ENCODE assay signal across 21 cellular contexts in the genomic region with DNA sequence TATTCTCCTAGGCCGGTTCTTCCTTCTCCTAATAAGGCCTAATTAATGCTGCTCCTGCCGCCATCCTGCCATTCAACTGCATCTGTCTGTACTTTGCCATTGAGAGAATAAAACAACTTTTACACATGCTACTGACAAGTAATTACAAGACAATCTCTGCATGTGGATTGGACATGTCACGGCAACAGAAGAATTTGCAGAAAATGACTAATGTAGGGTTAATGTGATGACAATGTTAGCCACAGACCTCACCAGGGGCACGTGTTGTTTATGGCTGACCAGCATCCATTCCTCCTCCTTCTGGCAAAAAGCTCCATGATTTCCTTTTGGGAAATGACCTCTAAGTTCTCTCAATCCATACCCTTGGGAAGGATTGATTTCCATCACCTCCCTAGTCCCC. TPM values are rescaled to one million over a fixed set of nuclear protein-coding genes. Genes with fewer than 3 reads are reported as not detected.
A peak's percentile ranks its signal among the peaks of the same experiment; 100 is the strongest.
DNase-seq lines count a peak whose midpoint lies in the region; ATAC-seq, FAIRE-seq and TF ChIP-seq lines count a peak whose summit lies in the region.
"Had no signal": no experiment of that assay in that cellular context is flagged by ENCODE, and none has a peak within 500 bp of the region (broad histone marks: within the 10 kb centered on the region; RNA-seq: fewer than 3 reads in every experiment).

No MANE protein-coding gene starts in this region.

- H3K4me1 ChIP-seq in keratinocyte (ENCODE audit: control insufficient read depth, extremely low read depth, insufficient read depth, low read length) (peaks cover 6% of the 10 kb centered on the region), right lobe of liver (no peaks in the 10 kb centered on the region)
- H3K4me1 ChIP-seq: A549 had no signal

- DNase-seq in H4 (ENCODE audit: low spot score) (peak; percentile 5), RWPE1 (ENCODE audit: low spot score) (peak; percentile 42), choroid plexus epithelial cell (ENCODE audit: low read depth) (peak; percentile 10), keratinocyte (ENCODE audit: low read depth, low spot score) (peak; percentile 50), right lobe of liver (no peak), GM12892 (ENCODE audit: insufficient read length) (no peak), GOT3 (lab: John Stamatoyannopoulos, UW) (no peak), DMS 273 treated with DMSO at 0.1 percent for 48 hours (lab: John Stamatoyannopoulos, UW) (no peak)
- DNase-seq: C1 segment of cervical spinal cord, GDM1, H7, NCI-H1048, NCI-H2081 treated with DMSO at 0.1 percent for 48 hours, NCI-H510A, SHP77 had no signal

- WGBS in right lobe of liver (ENCODE audit: insufficient coverage, low coverage, low lambda C conversion rate, missing lambda C conversion rate), result 76% methylated on average over 4 of the region's 4 CpGs

- H3K79me2 ChIP-seq in keratinocyte (ENCODE audit: control insufficient read depth, insufficient read depth, low read length), result no peaks in the 10 kb centered on the region

- no peaks in the 10 kb centered on the region for H4K20me1 ChIP-seq in keratinocyte (ENCODE audit: control insufficient read depth, extremely low read depth, insufficient read depth, low read length)

- intact Hi-C loops in right lobe of liver (cut with DNase I), result no loop called here

- no peak for ATAC-seq in right lobe of liver
- ATAC-seq: A549, K562, Panc1, SK-N-SH treated with all-trans-retinoic acid at 6 μM for 48 hours had no signal

- CTCF ChIA-PET in RWPE1 (lab: Yijun Ruan, JAX), result interaction anchor here (0.6 kb wide), 1 partner anchor 1716 kb away, joined by 3 read pairs; no protein-coding TSS in a partner anchor

- POLR2A ChIA-PET in RWPE1 (lab: Yijun Ruan, JAX; ENCODE audit: low non-redundant PET), result no interaction called here

- H3K27ac ChIP-seq in RWPE1, result no peak overlapping the region
- H3K27ac ChIP-seq in keratinocyte (ENCODE audit: control insufficient read depth, insufficient read depth, low read length), result peak overlapping the region; percentile 1
- no peak overlapping the region for H3K27ac ChIP-seq in right lobe of liver
- H3K27ac ChIP-seq: A549 had no signal

- H3K27me3 ChIP-seq in keratinocyte (ENCODE audit: control insufficient read depth, extremely low read depth, insufficient read depth, low read length) (no peaks in the 10 kb centered on the region), right lobe of liver (no peaks in the 10 kb centered on the region)

- no peaks in the 10 kb centered on the region for H3K9me1 ChIP-seq in keratinocyte (ENCODE audit: control insufficient read depth, extremely low read depth, insufficient read depth, low read length)

- H3K9me3 ChIP-seq in keratinocyte (ENCODE audit: control insufficient read depth, low read depth, low read length) (no peaks in the 10 kb centered on the region), right lobe of liver (no peaks in the 10 kb centered on the region)

- H3K4me3 ChIP-seq in choroid plexus epithelial cell (ENCODE audit: low read depth, low read length) (no peak overlapping the region), keratinocyte (ENCODE audit: control insufficient read depth in 2 of 3, extremely low read depth in 1 of 3, insufficient read depth in 2 of 3, low read depth in 1 of 3, low read length in 3 of 3) (no peak overlapping the region), right lobe of liver (no peak overlapping the region)
- H3K4me3 ChIP-seq: A549, K562 had no signal

- TF ChIP-seq CTCF in RWPE1 (conservative IDR thresholded peaks at IDR 0.05; ENCODE audit: low read depth) (no peak), choroid plexus epithelial cell (conservative IDR thresholded peaks at IDR 0.05; ENCODE audit: low read depth, low read length) (no peak), keratinocyte (optimal IDR thresholded peaks at IDR 0.05 in 1 of 3, IDR thresholded peaks at IDR 0.05 in 1 of 3, conservative IDR thresholded peaks at IDR 0.05 in 1 of 3; ENCODE audit: extremely low read depth in 1 of 3, insufficient read depth in 2 of 3, low read length in 3 of 3) (no peak), right lobe of liver (IDR thresholded peaks at IDR 0.05) (no peak)

- H3K4me2 ChIP-seq in keratinocyte (ENCODE audit: control insufficient read depth, extremely low read depth, insufficient read depth, low read depth, low read length), result no peak overlapping the region
- H3K4me2 ChIP-seq: A549 had no signal

- FAIRE-seq in keratinocyte (lab: Jason Lieb, UNC), result peak; percentile 90
- FAIRE-seq in GM12892 (lab: Jason Lieb, UNC), result no peak
- FAIRE-seq: A549, GM12891, GM19239, K562 had no signal

- H2AFZ ChIP-seq in keratinocyte (ENCODE audit: control insufficient read depth, low read length), result no peak overlapping the region

- no peak overlapping the region for H3K9ac ChIP-seq in keratinocyte (ENCODE audit: control insufficient read depth, extremely low read depth, insufficient read depth, low read length)

- H3K36me3 ChIP-seq in keratinocyte (ENCODE audit: control insufficient read depth in 2 of 2, extremely low read depth in 1 of 2, insufficient read depth in 2 of 2, low read length in 2 of 2), result no peaks in the 10 kb centered on the region
- H3K36me3 ChIP-seq in right lobe of liver, result no peaks in the 10 kb centered on the region

- no peak for TF ChIP-seq POLR2A in right lobe of liver (IDR thresholded peaks at IDR 0.05)
- TF ChIP-seq POLR2A in GM12892 (IDR thresholded peaks at IDR 0.05; ENCODE audit: low read depth, low read length), result no peak

- dilution Hi-C loops in keratinocyte (cut with MboI; ENCODE audit: extremely low pct_ligation_motif_present, low sequenced_read_pairs), result no loop called here

RNA-seq across cellular contexts. Expression of gene NEBL, which starts 58.0 kb away (rescaled TPM):
- total RNA-seq in H4 (2014; rRNA removed; shearing (Covaris generic)), result 0.08 and 0.17 TPM in 2 replicates
- 1.7 to 5.8 TPM (median 4.5 TPM) in 3 replicates for polyA plus RNA-seq in keratinocyte
- polyA plus RNA-seq in keratinocyte (2011; ENCODE audit: low read depth), result 24.1 TPM
- polyA plus RNA-seq in keratinocyte (2011; cell fraction: cytosol; rRNA removed), result 3.0 and 6.2 TPM in 2 replicates
- 6.1 and 9.3 TPM in 2 replicates for polyA plus RNA-seq in keratinocyte (2011; cell fraction: nucleus; rRNA removed)
- polyA plus RNA-seq in keratinocyte (2012; ENCODE audit: low replicate concordance), result 1.8 and 12.6 TPM in 2 replicates
- polyA minus RNA-seq in keratinocyte, result 3.3 to 9.4 TPM (median 7.0 TPM) in 3 replicates
- polyA minus RNA-seq in keratinocyte (2011; cell fraction: cytosol; rRNA and poly(A)+ RNA removed), result 4.0 TPM
- polyA minus RNA-seq in keratinocyte (2011; cell fraction: nucleus; rRNA and poly(A)+ RNA removed), result 13.3 and 16.4 TPM in 2 replicates
- total RNA-seq in right lobe of liver, result 1 to 10 TPM; 1.2 to 8.3 (median 2.4) TPM
- polyA plus RNA-seq in GM12892 (2012; ENCODE audit: missing spikeins), result not detected

Comparison
In these comparisons a context has a peak if more than half of its experiments do, and no peak if none do; other contexts are left out.
1. DNase-seq: peak in H4 (single experiment), RWPE1 (single experiment), choroid plexus epithelial cell (single experiment) and keratinocyte (single experiment); none in right lobe of liver (0 of 3), GM12892 (single experiment), GOT3 (single experiment) and DMS 273 treated with DMSO at 0.1 percent for 48 hours (single experiment).